Comparison of ENCODE assay signal across 8 cellular contexts in the genomic region with DNA sequence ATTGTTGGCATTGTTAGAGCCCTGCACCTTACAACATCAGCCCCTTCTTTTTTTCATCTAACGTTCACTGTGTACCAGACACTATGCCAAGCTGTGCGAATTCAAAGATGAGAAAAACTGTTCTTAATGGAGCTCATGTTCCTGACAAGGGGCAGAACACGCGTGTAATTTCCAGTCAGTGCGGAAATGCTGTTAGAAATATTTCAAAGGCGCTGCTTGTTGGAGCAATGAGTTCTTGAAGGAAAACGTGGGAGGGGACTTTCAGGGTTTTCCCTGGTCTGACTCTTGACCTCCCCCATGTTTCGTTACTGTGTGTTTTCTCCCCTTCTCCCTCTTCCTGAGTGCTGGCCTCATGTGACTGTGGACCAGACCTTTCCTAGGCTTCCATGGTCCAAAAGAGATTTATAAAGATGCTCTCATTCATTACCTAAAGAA. TPM values are rescaled to one million over a fixed set of nuclear protein-coding genes. Genes with fewer than 3 reads are reported as not detected.
DNase-seq lines count a peak whose midpoint lies in the region; ATAC-seq and TF ChIP-seq lines count a peak whose summit lies in the region.

No MANE protein-coding gene starts in this region.

- no peaks in the 10 kb centered on the region for H3K9me3 Mint-ChIP-seq in activated naive CD4-positive, alpha-beta T cell treated with anti-CD3 and anti-CD28 coated beads, Interleukin-2, amount 50 U/mL, for 24 hours

- peaks cover 42% of the 10 kb centered on the region for H3K4me1 Mint-ChIP-seq in activated naive CD4-positive, alpha-beta T cell treated with anti-CD3 and anti-CD28 coated beads, Interleukin-2, amount 50 U/mL, for 24 hours

- TF ChIP-seq CTCF in AG04450 (IDR thresholded peaks at IDR 0.05; ENCODE audit: low read depth, low read length): no peak
- TF ChIP-seq CTCF in kidney epithelial cell (IDR thresholded peaks at IDR 0.05; ENCODE audit: insufficient read depth, low read length, poor library complexity, severe bottlenecking): no peak

- peak overlapping the region; percentile 99 for H3K4me3 Mint-ChIP-seq in activated naive CD4-positive, alpha-beta T cell treated with anti-CD3 and anti-CD28 coated beads, Interleukin-2, amount 50 U/mL, for 24 hours

- CTCF ChIA-PET in AG04450 (lab: Charles Lee): interaction anchor here (1.4 to 2.6 kb wide), 2 partner anchors 21 to 50 kb away, joined by 3 to 13 read pairs; partner anchors contain the start of gene MOB1A

- peak overlapping the region; percentile 99 for H3K27ac Mint-ChIP-seq in activated naive CD4-positive, alpha-beta T cell treated with anti-CD3 and anti-CD28 coated beads, Interleukin-2, amount 50 U/mL, for 24 hours

- H3K4me1 ChIP-seq in HUES48 (ENCODE audit: control insufficient read depth, insufficient read depth, low read length) (peaks cover 29% of the 10 kb centered on the region), thymus (ENCODE audit: control insufficient read depth, insufficient read depth, low read length) (peaks cover 3% of the 10 kb centered on the region)

- no peaks in the 10 kb centered on the region for H3K27me3 Mint-ChIP-seq in activated naive CD4-positive, alpha-beta T cell treated with anti-CD3 and anti-CD28 coated beads, Interleukin-2, amount 50 U/mL, for 24 hours

- POLR2A ChIA-PET in AG04450 (lab: Yijun Ruan, JAX): interaction anchor here (0.6 to 2.3 kb wide), 5 partner anchors 10 to 636 kb away, joined by 3 to 25 read pairs (median 7); partner anchors contain the start of gene MOB1A

- peaks cover 31% of the 10 kb centered on the region for H3K36me3 Mint-ChIP-seq in activated naive CD4-positive, alpha-beta T cell treated with anti-CD3 and anti-CD28 coated beads, Interleukin-2, amount 50 U/mL, for 24 hours

- WGBS in thymus: 75% methylated on average over 8 of the region's 8 CpGs

- ATAC-seq in GM21529 (IDR thresholded peaks at IDR 0.05; ENCODE audit: unreplicated experiment): no peak

- H3K36me3 ChIP-seq in HUES48 (ENCODE audit: control insufficient read depth, insufficient read depth, low read length) (peaks cover 41% of the 10 kb centered on the region), kidney epithelial cell (ENCODE audit: control insufficient read depth, insufficient read depth, low read length) (no peaks in the 10 kb centered on the region), thymus (ENCODE audit: control insufficient read depth, insufficient read depth) (no peaks in the 10 kb centered on the region)

- H3K9me3 ChIP-seq in AG04450 (ENCODE audit: control insufficient read depth, insufficient read depth, low read length): no peaks in the 10 kb centered on the region; the same call in 1 of the 2 replicates
- H3K9me3 ChIP-seq in HUES48 (ENCODE audit: control insufficient read depth, insufficient read depth, low read length): no peaks in the 10 kb centered on the region
- H3K9me3 ChIP-seq in thymus (ENCODE audit: control insufficient read depth): no peaks in the 10 kb centered on the region

- peak overlapping the region; percentile 99 for H3K27ac ChIP-seq in AG04450 (ENCODE audit: low read depth, low read length)
- no peak overlapping the region for H3K27ac ChIP-seq in HUES48 (ENCODE audit: low read depth, low read length)
- no peak overlapping the region for H3K27ac ChIP-seq in thymus (ENCODE audit: low read depth)

- no peak for DNase-seq in AG04450 (ENCODE audit: low read depth, low spot score)
- DNase-seq in kidney epithelial cell (ENCODE audit: low read depth): no peak
- no peak for DNase-seq in NCI-H2029 (lab: John Stamatoyannopoulos, UW)
- no peak for DNase-seq in 8988T

- H3K27me3 ChIP-seq in AG04450 (ENCODE audit: control insufficient read depth, insufficient read depth, low read length): peaks cover 2% of the 10 kb centered on the region
- H3K27me3 ChIP-seq in HUES48 (ENCODE audit: control insufficient read depth, insufficient read depth, low read length): no peaks in the 10 kb centered on the region
- no peaks in the 10 kb centered on the region for H3K27me3 ChIP-seq in kidney epithelial cell (ENCODE audit: control insufficient read depth, insufficient read depth, low read length)
- no peaks in the 10 kb centered on the region for H3K27me3 ChIP-seq in thymus (ENCODE audit: control insufficient read depth, insufficient read depth)

- H3K4me3 ChIP-seq in AG04450 (ENCODE audit: low read depth, low read length): peak overlapping the region; percentile 97
- H3K4me3 ChIP-seq in HUES48 (ENCODE audit: low read depth, low read length): peak overlapping the region; percentile 98
- peak overlapping the region; percentile 96 for H3K4me3 ChIP-seq in kidney epithelial cell (ENCODE audit: low read depth, low read length)
- H3K4me3 ChIP-seq in thymus (ENCODE audit: low read length): peak overlapping the region; percentile 1

- peak overlapping the region; percentile 100 for H3K9ac ChIP-seq in HUES48 (ENCODE audit: low read depth, low read length)

RNA-seq across cellular contexts. Expression of gene MTHFD2, which starts 1.5 kb away (rescaled TPM):
- polyA plus RNA-seq in AG04450 (2011; rRNA removed) (234 and 299 TPM in 2 replicates), thymus (47.0 TPM)
- 209 and 217 TPM in 2 replicates for polyA minus RNA-seq in AG04450 (2011; rRNA and poly(A)+ RNA removed)
- 157 and 173 TPM in 2 replicates for total RNA-seq in kidney epithelial cell

RNA-seq across cellular contexts. Expression of gene MOB1A, which starts 21.2 kb away (rescaled TPM):
- polyA plus RNA-seq in AG04450 (2011; rRNA removed): 49.7 and 59.7 TPM in 2 replicates
- polyA minus RNA-seq in AG04450 (2011; rRNA and poly(A)+ RNA removed): 29.1 and 50.8 TPM in 2 replicates
- 102 and 120 TPM in 2 replicates for total RNA-seq in kidney epithelial cell
- 68.4 TPM for polyA plus RNA-seq in thymus

RNA-seq across cellular contexts. Expression of gene BOLA3, which starts 52.2 kb away (rescaled TPM):
- polyA plus RNA-seq in AG04450 (2011; rRNA removed) (28.1 and 38.6 TPM in 2 replicates), thymus (34.4 TPM)
- 4.2 and 4.5 TPM in 2 replicates for polyA minus RNA-seq in AG04450 (2011; rRNA and poly(A)+ RNA removed)
- 62.0 and 78.8 TPM in 2 replicates for total RNA-seq in kidney epithelial cell

Comparison
In these comparisons a context has a peak if more than half of its experiments do, and no peak if none do; other contexts are left out.
1. H3K4me3 ChIP-seq: peak in every context shown above with its lines; median percentile 98 in HUES48; 97 in AG04450; 96 in kidney epithelial cell; 1 in thymus.